17 cellular contexts compared by ENCODE assay signal in genomic region chr6:146189131-146189530, GRCh38.
DNase-seq lines count a peak whose midpoint lies in the region.
"Had no signal": no experiment of that assay in that cellular context is flagged by ENCODE, and none has a peak within 500 bp of the region (broad histone marks: within the 10 kb centered on the region; RNA-seq: fewer than 3 reads in every experiment).

No MANE protein-coding gene starts in this region.

- in situ Hi-C loops in G401 (cut with HindIII; ENCODE audit: low sequenced_read_pairs), result no loop called here

- DNase-seq in G401 (ENCODE audit: low spot score), result peak; percentile 96
- peak; percentile 47 to 86 for DNase-seq in cerebellar nuclear complex (lab: John Stamatoyannopoulos, UW)
- peak; percentile 18 for DNase-seq in pons (ENCODE audit: low spot score)
- DNase-seq in OCI-M2 (lab: John Stamatoyannopoulos, UW; ENCODE audit: unreplicated experiment), result no peak
- no peak for DNase-seq in AG08396 (ENCODE audit: low spot score)
- DNase-seq: BE2C; CD4-positive, alpha-beta memory T cell; CD4-positive, CD25-positive, alpha-beta regulatory T cell; CD8-positive, alpha-beta memory T cell; COR-L47; DMS 273 treated with DMSO at 0.1 percent for 48 hours; DMS153; DMS53; DMS79; DND-41; EL; GF-D8 had no signal

Comparison
In these comparisons a context has a peak if more than half of its experiments do, and no peak if none do; other contexts are left out.
1. DNase-seq: peak in G401 (single experiment), cerebellar nuclear complex (2 of 2) and pons (single experiment); none in OCI-M2 (single experiment) and AG08396 (single experiment).